ENCODE assay signal across 2 cellular contexts in genomic region chrX:48709522-48710117, GRCh38.
TF ChIP-seq lines count a peak whose summit lies in the region.

No MANE protein-coding gene starts in this region.

TF ChIP-seq in GM23338, 12 proteins besides CTCF, POLR2A, EP300 and RAD21:
- TF ChIP-seq REST (IDR thresholded peaks at IDR 0.05; ENCODE audit: unreplicated experiment): no peak
- TF ChIP-seq EZH2 (IDR thresholded peaks at IDR 0.05; ENCODE audit: low read depth, unreplicated experiment): no peak
- TF ChIP-seq CREB1 (CRISPR knock-in tag; IDR thresholded peaks at IDR 0.05; ENCODE audit: low read depth): no peak
- TF ChIP-seq JUNB (IDR thresholded peaks at IDR 0.05; ENCODE audit: unreplicated experiment): no peak
- TF ChIP-seq ZNF331 (CRISPR knock-in tag; IDR thresholded peaks at IDR 0.05; ENCODE audit: low read depth): no peak
- TF ChIP-seq POLR2AphosphoS5 (IDR thresholded peaks at IDR 0.05; ENCODE audit: low read depth): no peak
- TF ChIP-seq STAT1 (IDR thresholded peaks at IDR 0.05; ENCODE audit: unreplicated experiment): no peak
- no peak for TF ChIP-seq NANOG (IDR thresholded peaks at IDR 0.05; ENCODE audit: borderline replicate concordance)

TF ChIP-seq in GM12878, 131 proteins besides CTCF, POLR2A, EP300 and RAD21:
- TF ChIP-seq REST (IDR thresholded peaks at IDR 0.05; ENCODE audit: low read depth, low read length) (no peak), PML (IDR thresholded peaks at IDR 0.05; ENCODE audit: low read length) (no peak), PBX3 (IDR thresholded peaks at IDR 0.05; ENCODE audit: insufficient replicate concordance, low read depth, low read length) (peak; percentile 5), BCL3 (IDR thresholded peaks at IDR 0.05; ENCODE audit: borderline replicate concordance, insufficient read depth, low read depth, low read length, poor library complexity, severe bottlenecking) (peak; percentile 84), ZZZ3 (IDR thresholded peaks at IDR 0.05; ENCODE audit: control insufficient read depth, insufficient read length, low read depth) (no peak), EGR1 (IDR thresholded peaks at IDR 0.05; ENCODE audit: borderline replicate concordance in 1 of 2, low read depth in 2 of 2, low read length in 2 of 2) (no peak), RB1 (IDR thresholded peaks at IDR 0.05; ENCODE audit: borderline replicate concordance) (no peak)
